ENCODE assay signal across 1 cellular context in the genomic region with DNA sequence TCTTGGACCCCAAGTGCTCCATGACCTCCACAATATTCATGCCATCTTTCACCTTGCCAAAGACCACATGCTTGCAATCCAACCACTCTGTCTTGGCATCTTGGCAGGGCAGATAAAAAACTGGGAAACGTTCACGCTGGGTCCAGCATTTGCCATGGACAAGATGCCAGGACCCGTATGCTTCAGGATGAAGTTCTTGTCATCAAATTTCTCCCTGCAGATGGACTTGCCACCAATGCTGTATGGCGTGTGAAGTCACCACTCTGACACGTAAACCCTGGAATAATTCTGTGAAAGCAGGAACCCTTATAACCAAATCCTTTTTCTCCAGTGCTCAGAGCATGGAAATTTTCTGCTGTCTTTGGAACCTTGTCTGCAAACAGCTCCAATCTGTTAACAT.
TF ChIP-seq lines count a peak whose summit lies in the region.

No MANE protein-coding gene starts in this region.

TF ChIP-seq in HepG2, 621 proteins besides CTCF, POLR2A, EP300 and RAD21:
- TF ChIP-seq RBM22 (optimal IDR thresholded peaks at IDR 0.05; ENCODE audit: low read length) (peak; percentile 78), HMGA1 (CRISPR knock-in tag; conservative IDR thresholded peaks at IDR 0.05) (no peak), MAFF (IDR thresholded peaks at IDR 0.05; ENCODE audit: low read depth, low read length) (peak; percentile 52; the same call in 1 of the 2 replicates), ZNF207 (IDR thresholded peaks at IDR 0.05; ENCODE audit: borderline replicate concordance) (no peak), POLR2AphosphoS5 (IDR thresholded peaks at IDR 0.05; ENCODE audit: low read depth, low read length) (0 out of 2 replicates have a peak, but pooled peaks have one; percentile 28)
